ENCODE assay signal across 27 cellular contexts in genomic region chr7:152747224-152747623, GRCh38.
"Had no signal": no experiment of that assay in that cellular context is flagged by ENCODE, and none has a peak within 500 bp of the region (broad histone marks: within the 10 kb centered on the region; RNA-seq: fewer than 3 reads in every experiment).

No MANE protein-coding gene starts in this region.

- H3K36me3 ChIP-seq: stomach, suprapubic skin, thoracic aorta, thyroid gland, tibial artery, tibial nerve, transverse colon, upper lobe of left lung, upper lobe of right lung, uterus, vagina had no signal

- FAIRE-seq: urothelium cell line had no signal

- H3K27ac ChIP-seq: stomach, suprapubic skin, testis, thoracic aorta, thyroid gland, tibial artery, tibial nerve, transverse colon, upper lobe of left lung, upper lobe of right lung, uterus, vagina had no signal

- H3K9me3 ChIP-seq: stomach, suprapubic skin, testis, thoracic aorta, thyroid gland, tibial artery, tibial nerve, transverse colon, upper lobe of left lung, upper lobe of right lung, uterus, vagina had no signal

- DNase-seq: stimulated activated CD4-positive, alpha-beta T cell treated with anti-CD3 and anti-CD28 coated beads, Interleukin-2, amount 100 ng/mL, for 48 hours; stimulated activated CD4-positive, alpha-beta T cell treated with anti-CD3 and anti-CD28 coated beads, Interleukin-4, amount 100 ng/mL, for 1 hour; stimulated activated CD4-positive, alpha-beta T cell treated with anti-CD3 and anti-CD28 coated beads, Interleukin-4, amount 100 ng/mL, for 24 hours; stimulated activated CD4-positive, alpha-beta T cell treated with anti-CD3 and anti-CD28 coated beads, Interleukin-4, amount 100 ng/mL, for 4 hours; stimulated activated CD8-positive, alpha-beta memory T cell treated with anti-CD3 and anti-CD28 coated beads, Interleukin-4, amount 100 ng/mL, for 48 hours; stimulated activated naive B cell treated with anti-CD40 and anti-IgM and Interleukin-4, amounts not matched to agents 10 μg/mL and 1 μg/mL and 100 μg/mL, for 72 hours; stimulated activated naive CD4-positive, alpha-beta T cell; stimulated activated naive CD4-positive, alpha-beta T cell treated with Interleukin-2 at 50 U/mL for 16 hours; stimulated activated naive CD8-positive, alpha-beta T cell treated with anti-CD3 and anti-CD28 coated beads, Interleukin-15, amount 100 ng/mL, for 72 hours; stimulated activated naive CD8-positive, alpha-beta T cell treated with anti-CD3 and anti-CD28 coated beads, Interleukin-15, Interleukin-2, amounts not matched to agents 100 U/mL and 50 U/mL, for 24 hours; stomach; substantia nigra; testis; thyroid gland; tibial artery; transverse colon; trophoblast cell; upper lobe of left lung; upper lobe of right lung; uterus had no signal

- H3K4me1 ChIP-seq: stomach, suprapubic skin, testis, thyroid gland, tibial artery, tibial nerve, transverse colon, upper lobe of left lung, upper lobe of right lung, uterus, vagina had no signal

- H3K27me3 ChIP-seq: testis, thyroid gland, tibial nerve, transverse colon, upper lobe of left lung, upper lobe of right lung, uterus, vagina had no signal

- H3K4me3 ChIP-seq: stomach, suprapubic skin, testis, thoracic aorta, thyroid gland, tibial artery, tibial nerve, transverse colon, upper lobe of left lung, upper lobe of right lung, uterus, vagina had no signal

- ATAC-seq: stimulated activated effector memory CD8-positive, alpha-beta T cell treated with anti-CD3 and anti-CD28 coated beads, Interleukin-12 subunit alpha, Interleukin-12 subunit beta, amount 100 ng/mL, for 72 hours; stimulated activated memory B cell treated with anti-CD40 and anti-IgM and Interleukin-4, amounts not matched to agents 10 μg/mL and 1 μg/mL and 100 μg/mL, for 72 hours; stimulated activated naive B cell treated with anti-CD40 and anti-IgM and Interleukin-4, amounts not matched to agents 10 μg/mL and 1 μg/mL and 100 μg/mL, for 72 hours; stimulated activated naive CD8-positive, alpha-beta T cell treated with anti-CD3 and anti-CD28 coated beads, Interleukin-15, amount 100 ng/mL, for 72 hours; stimulated activated naive CD8-positive, alpha-beta T cell treated with anti-CD3 and anti-CD28 coated beads, Interleukin-15, Interleukin-2, amounts not matched to agents 100 U/mL and 50 U/mL, for 24 hours; upper lobe of right lung had no signal
